In genomic region chr3:179347383-179348194, GRCh38 we compare ENCODE assay signal across 8 cellular contexts. TPM values are rescaled to one million over a fixed set of nuclear protein-coding genes. Genes with fewer than 3 reads are reported as not detected.
DNase-seq lines count a peak whose midpoint lies in the region; ATAC-seq and TF ChIP-seq lines count a peak whose summit lies in the region.

MFN1 (plus strand) TSS chr3:179347709; CDS start chr3:179348852, 1,143 bp downstream.

- no peaks in the 10 kb centered on the region for H3K27me3 ChIP-seq in left ventricle myocardium inferior (ENCODE audit: low read depth)

- peak within 1 kb of the TSS; percentile 93 for H3K27ac ChIP-seq in left ventricle myocardium inferior (replicated peaks)

- ATAC-seq in HG02885 (IDR thresholded peaks at IDR 0.05; ENCODE audit: poor library complexity, unreplicated experiment) (peak; percentile 94), T-helper 17 cell (peak; percentile 99)

- peaks cover 31% of the 10 kb centered on the region for H3K4me1 ChIP-seq in left ventricle myocardium inferior

- H3K27ac Mint-ChIP-seq in T-helper 17 cell (peak within 1 kb of the TSS; percentile 90), progenitor cell of endocrine pancreas (peak within 1 kb of the TSS; percentile 98)

- DNase-seq in NCI-H1694 treated with DMSO at 0.1 percent for 48 hours (lab: John Stamatoyannopoulos, UW) (peak; percentile 88), T-helper 17 cell (peak; percentile 77 to 83 (median 79)), amygdala (lab: John Stamatoyannopoulos, UW) (peak; percentile 42 to 97 (median 90)), left ventricle myocardium inferior (peak; percentile 94), progenitor cell of endocrine pancreas (ENCODE audit: low spot score, unreplicated experiment) (peak; percentile 68), ureter (ENCODE audit: low spot score) (peak; percentile 96)

- peaks cover 32% of the 10 kb centered on the region for H3K36me3 ChIP-seq in left ventricle myocardium inferior

- intact Hi-C loops in left ventricle myocardium inferior (cut with micrococcal nuclease), result no loop called here

- no peaks in the 10 kb centered on the region for H3K9me3 Mint-ChIP-seq in progenitor cell of endocrine pancreas (ENCODE audit: low read depth)

- TF ChIP-seq CTCF in left ventricle myocardium inferior (IDR thresholded peaks at IDR 0.05; ENCODE audit: borderline replicate concordance) (no peak), progenitor cell of endocrine pancreas (IDR thresholded peaks at IDR 0.05; ENCODE audit: unreplicated experiment) (no peak)

- H3K4me1 Mint-ChIP-seq in T-helper 17 cell, result peaks cover 10% of the 10 kb centered on the region
- H3K4me1 Mint-ChIP-seq in progenitor cell of endocrine pancreas (ENCODE audit: low read depth), result peaks cover 10% of the 10 kb centered on the region

- H3K27me3 Mint-ChIP-seq in T-helper 17 cell (no peaks in the 10 kb centered on the region), progenitor cell of endocrine pancreas (no peaks in the 10 kb centered on the region)

- H3K36me3 Mint-ChIP-seq in T-helper 17 cell (ENCODE audit: low read depth) (no peaks in the 10 kb centered on the region), progenitor cell of endocrine pancreas (ENCODE audit: insufficient read depth) (peaks cover 5% of the 10 kb centered on the region)

- H3K4me3 ChIP-seq in left ventricle myocardium inferior, result peak within 1 kb of the TSS; percentile 89

- peak; percentile 93 for TF ChIP-seq POLR2A in GM15510 (IDR thresholded peaks at IDR 0.05; ENCODE audit: borderline replicate concordance, extremely low read depth, insufficient read length)

- no peaks in the 10 kb centered on the region for H3K9me3 ChIP-seq in T-helper 17 cell (ENCODE audit: control insufficient read depth, low read length, poor library complexity, severe bottlenecking)
- H3K9me3 ChIP-seq in left ventricle myocardium inferior (replicated peaks), result no peaks in the 10 kb centered on the region

- peak within 1 kb of the TSS; percentile 99 for H3K4me3 Mint-ChIP-seq in T-helper 17 cell
- H3K4me3 Mint-ChIP-seq in progenitor cell of endocrine pancreas (ENCODE audit: low read depth), result peak within 1 kb of the TSS; percentile 100

RNA-seq across cellular contexts. Expression of gene MFN1, which starts in this region (rescaled TPM):
- total RNA-seq in T-helper 17 cell (10 to 100 TPM; 27.3 to 32.0 TPM), left ventricle myocardium inferior (74.2 TPM), progenitor cell of endocrine pancreas (61.1 and 64.8 TPM in 2 replicates), ureter (56.0 TPM)

Comparison
In these comparisons a context has a peak if more than half of its experiments do, and no peak if none do; other contexts are left out.
1. Peak in every context shown above with its lines: DNase-seq, ATAC-seq, H3K4me3 ChIP-seq and H3K27ac ChIP-seq.